Comparison of ENCODE assay signal across 1 cellular context in genomic region chr4:44678094-44679023, GRCh38.
TF ChIP-seq lines count a peak whose summit lies in the region.

Gene GUF1, plus strand, starts transcription at chr4:44678420. Its CDS starts 203 bp downstream, at chr4:44678623.

TF ChIP-seq in K562, 482 proteins besides CTCF, POLR2A, EP300 and RAD21 (continued from another document and continues in another):
- no peak for TF ChIP-seq ZBTB5 (IDR thresholded peaks at IDR 0.05)
- TF ChIP-seq CEBPZ (IDR thresholded peaks at IDR 0.05; ENCODE audit: borderline replicate concordance, low read depth, low read length), result no peak
- no peak for TF ChIP-seq HSF4 (CRISPR knock-in tag; IDR thresholded peaks at IDR 0.05; ENCODE audit: borderline replicate concordance)
- no peak for TF ChIP-seq SPI1 (IDR thresholded peaks at IDR 0.05; ENCODE audit: borderline replicate concordance, low read depth, low read length)
- TF ChIP-seq SP1 (CRISPR knock-in tag; IDR thresholded peaks at IDR 0.05), result 0 out of 2 replicates have a peak, but pooled peaks have one; percentile 15
- peak; percentile 79 for TF ChIP-seq E2F8 (IDR thresholded peaks at IDR 0.05; ENCODE audit: low read depth, partially characterized antibody)
- peak; percentile 82 for TF ChIP-seq SIN3B (IDR thresholded peaks at IDR 0.05; ENCODE audit: low read depth)
- TF ChIP-seq CBX5 (IDR thresholded peaks at IDR 0.05; ENCODE audit: borderline replicate concordance, low read depth), result no peak
- no peak for TF ChIP-seq CREB3 (tag; conservative IDR thresholded peaks at IDR 0.05; ENCODE audit: low read depth)
- TF ChIP-seq ZNF121 (CRISPR knock-in tag; conservative IDR thresholded peaks at IDR 0.05), result no peak
- TF ChIP-seq MTA2 (IDR thresholded peaks at IDR 0.05; ENCODE audit: low read depth), result no peak
- no peak for TF ChIP-seq ELK1 (CRISPR knock-in tag; IDR thresholded peaks at IDR 0.05)
- no peak for TF ChIP-seq GTF3C2 (IDR thresholded peaks at IDR 0.05; ENCODE audit: borderline replicate concordance, extremely low read depth, insufficient read length)
- no peak for TF ChIP-seq NR0B1 (IDR thresholded peaks at IDR 0.05; ENCODE audit: partially characterized antibody)
- TF ChIP-seq ATF6 (CRISPR knock-in tag; IDR thresholded peaks at IDR 0.05), result 0 out of 2 replicates have a peak, but pooled peaks have one; percentile 42
- TF ChIP-seq ZBTB26 (CRISPR knock-in tag; IDR thresholded peaks at IDR 0.05), result no peak
- no peak for TF ChIP-seq BCL6 (CRISPR knock-in tag; IDR thresholded peaks at IDR 0.05)
- TF ChIP-seq PCBP1 (IDR thresholded peaks at IDR 0.05; ENCODE audit: low read depth, low read length, poor library complexity, severe bottlenecking), result no peak
- peak; percentile 76; the same call in 1 of the 2 replicates for TF ChIP-seq ZBTB7A (IDR thresholded peaks at IDR 0.05; ENCODE audit: borderline replicate concordance, control insufficient read depth, low read depth, low read length)
- TF ChIP-seq FOXJ2 (tag; IDR thresholded peaks at IDR 0.05), result no peak
- no peak for TF ChIP-seq PATZ1 (CRISPR knock-in tag; IDR thresholded peaks at IDR 0.05; ENCODE audit: borderline replicate concordance)
- TF ChIP-seq PBX2 (CRISPR knock-in tag; IDR thresholded peaks at IDR 0.05; ENCODE audit: low read depth), result no peak
- no peak for TF ChIP-seq PBX2 (tag; conservative IDR thresholded peaks at IDR 0.05; ENCODE audit: low read depth)
- no peak for TF ChIP-seq TEAD4 (IDR thresholded peaks at IDR 0.05; ENCODE audit: low read length)
- TF ChIP-seq TEAD4 (CRISPR knock-in tag; IDR thresholded peaks at IDR 0.05; ENCODE audit: borderline replicate concordance), result no peak
- TF ChIP-seq TAF1 (IDR thresholded peaks at IDR 0.05; ENCODE audit: control insufficient read depth, extremely low read depth, insufficient read depth, low read length, severe bottlenecking), result peak; percentile 94
- TF ChIP-seq FOXA1 (IDR thresholded peaks at IDR 0.05; ENCODE audit: borderline replicate concordance), result no peak
- no peak for TF ChIP-seq ZNF408 (CRISPR knock-in tag; IDR thresholded peaks at IDR 0.05; ENCODE audit: low read depth)
- no peak for TF ChIP-seq ZBTB8A (IDR thresholded peaks at IDR 0.05; ENCODE audit: partially characterized antibody)
- no peak for TF ChIP-seq KLF6 (CRISPR knock-in tag; IDR thresholded peaks at IDR 0.05; ENCODE audit: borderline replicate concordance)
